Comparison of ENCODE assay signal across 1 cellular context in genomic region chr4:185257694-185258093, GRCh38.
TF ChIP-seq lines count a peak whose summit lies in the region.

No MANE protein-coding gene starts in this region.

TF ChIP-seq in WTC11, 78 proteins besides CTCF, POLR2A, EP300 and RAD21 (continued from another document):
- TF ChIP-seq ZNF425 (CRISPR knock-in tag; conservative IDR thresholded peaks at IDR 0.05) (no peak), MLX (CRISPR knock-in tag; IDR thresholded peaks at IDR 0.05) (no peak), TCF7 (CRISPR knock-in tag; IDR thresholded peaks at IDR 0.05; ENCODE audit: low read depth) (no peak), MYBL2 (CRISPR knock-in tag; IDR thresholded peaks at IDR 0.05) (no peak), FOXP4 (CRISPR knock-in tag; IDR thresholded peaks at IDR 0.05) (no peak), AFF4 (CRISPR knock-in tag; IDR thresholded peaks at IDR 0.05; ENCODE audit: borderline replicate concordance) (no peak), SOX15 (CRISPR knock-in tag; IDR thresholded peaks at IDR 0.05) (no peak)
- TF ChIP-seq, protein P1, sequence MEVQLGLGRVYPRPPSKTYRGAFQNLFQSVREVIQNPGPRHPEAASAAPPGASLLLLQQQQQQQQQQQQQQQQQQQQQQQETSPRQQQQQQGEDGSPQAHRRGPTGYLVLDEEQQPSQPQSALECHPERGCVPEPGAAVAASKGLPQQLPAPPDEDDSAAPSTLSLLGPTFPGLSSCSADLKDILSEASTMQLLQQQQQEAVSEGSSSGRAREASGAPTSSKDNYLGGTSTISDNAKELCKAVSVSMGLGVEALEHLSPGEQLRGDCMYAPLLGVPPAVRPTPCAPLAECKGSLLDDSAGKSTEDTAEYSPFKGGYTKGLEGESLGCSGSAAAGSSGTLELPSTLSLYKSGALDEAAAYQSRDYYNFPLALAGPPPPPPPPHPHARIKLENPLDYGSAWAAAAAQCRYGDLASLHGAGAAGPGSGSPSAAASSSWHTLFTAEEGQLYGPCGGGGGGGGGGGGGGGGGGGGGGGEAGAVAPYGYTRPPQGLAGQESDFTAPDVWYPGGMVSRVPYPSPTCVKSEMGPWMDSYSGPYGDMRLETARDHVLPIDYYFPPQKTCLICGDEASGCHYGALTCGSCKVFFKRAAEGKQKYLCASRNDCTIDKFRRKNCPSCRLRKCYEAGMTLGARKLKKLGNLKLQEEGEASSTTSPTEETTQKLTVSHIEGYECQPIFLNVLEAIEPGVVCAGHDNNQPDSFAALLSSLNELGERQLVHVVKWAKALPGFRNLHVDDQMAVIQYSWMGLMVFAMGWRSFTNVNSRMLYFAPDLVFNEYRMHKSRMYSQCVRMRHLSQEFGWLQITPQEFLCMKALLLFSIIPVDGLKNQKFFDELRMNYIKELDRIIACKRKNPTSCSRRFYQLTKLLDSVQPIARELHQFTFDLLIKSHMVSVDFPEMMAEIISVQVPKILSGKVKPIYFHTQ (CRISPR knock-in tag; IDR thresholded peaks at IDR 0.05): no peak
TF ChIP-seq in WTC11: peak in this region for 0.
